21 cellular contexts compared by ENCODE assay signal in the genomic region with DNA sequence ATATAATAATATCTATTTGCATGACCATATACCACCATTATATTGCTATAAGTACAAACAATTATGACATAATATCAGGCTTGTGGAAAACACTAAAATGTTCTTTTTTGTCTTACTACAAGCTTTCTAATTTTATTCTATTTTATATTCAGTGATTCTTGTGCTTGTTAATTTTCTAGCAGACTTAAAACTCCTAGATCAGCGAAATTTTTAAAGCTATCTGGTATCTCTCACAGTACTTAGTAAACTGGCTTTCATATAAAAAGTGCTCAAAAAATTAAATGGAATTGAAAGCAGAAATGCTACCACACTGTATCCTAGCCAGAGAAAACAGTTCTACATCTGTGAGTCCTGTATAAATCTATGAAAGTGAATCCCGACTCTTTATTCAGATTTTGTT.
"Had no signal": no experiment of that assay in that cellular context is flagged by ENCODE, and none has a peak within 500 bp of the region (broad histone marks: within the 10 kb centered on the region; RNA-seq: fewer than 3 reads in every experiment).

No MANE protein-coding gene starts in this region.

- H3K27me3 ChIP-seq: colonic mucosa, gastrocnemius medialis, stomach had no signal

- H3K9me3 Mint-ChIP-seq: activated B cell treated with CpG ODN at 0.5 μM for 24 hours; activated CD4-positive, alpha-beta memory T cell treated with anti-CD3 and anti-CD28 coated beads, Interleukin-2, amount 10 ng/mL, durations not matched to agents 7 days and 5 days; activated naive CD8-positive, alpha-beta T cell treated with anti-CD3 and anti-CD28 coated beads, Interleukin-2, amount 50 U/mL, for 24 hours; activated T-cell treated with anti-CD3 and anti-CD28 coated beads, Interleukin-2, amount 50 U/mL, for 4 hours; brain had no signal

- H3K27ac ChIP-seq: colonic mucosa, gastrocnemius medialis, left ventricle myocardium inferior, stomach had no signal

- H3K27me3 Mint-ChIP-seq: activated CD4-positive, alpha-beta memory T cell treated with anti-CD3 and anti-CD28 coated beads, Interleukin-2, amount 10 ng/mL, durations not matched to agents 7 days and 5 days; activated naive CD4-positive, alpha-beta T cell treated with anti-CD3 and anti-CD28 coated beads, Interleukin-2, amount 10 ng/mL, durations not matched to agents 7 days and 5 days; memory B cell; naive B cell had no signal

- H3K27ac Mint-ChIP-seq: activated B cell treated with CpG ODN at 0.5 μM for 24 hours; activated CD4-positive, alpha-beta memory T cell treated with anti-CD3 and anti-CD28 coated beads, Interleukin-2, amount 10 ng/mL, durations not matched to agents 7 days and 5 days; activated naive CD4-positive, alpha-beta T cell treated with anti-CD3 and anti-CD28 coated beads, Interleukin-2, amount 10 ng/mL, durations not matched to agents 7 days and 5 days; activated naive CD8-positive, alpha-beta T cell treated with anti-CD3 and anti-CD28 coated beads, Interleukin-2, amount 50 U/mL, for 24 hours; memory B cell; naive B cell; stimulated activated effector memory CD8-positive, alpha-beta T cell treated with anti-CD3 and anti-CD28 coated beads, Interleukin-12 subunit alpha, Interleukin-12 subunit beta, amount 100 ng/mL, for 72 hours had no signal

- H3K4me3 ChIP-seq: colonic mucosa, gastrocnemius medialis, left ventricle myocardium inferior, mucosa of descending colon, stomach had no signal

- H3K4me1 ChIP-seq: colonic mucosa, gastrocnemius medialis, left ventricle myocardium inferior, stomach had no signal

- DNase-seq: activated B cell treated with CpG ODN at 0.5 μM for 24 hours; activated CD4-positive, alpha-beta memory T cell treated with anti-CD3 and anti-CD28 coated beads, Interleukin-2, amount 10 ng/mL, durations not matched to agents 7 days and 5 days; activated CD4-positive, alpha-beta T cell treated with anti-CD3 and anti-CD28 coated beads for 48 hours; activated effector memory CD4-positive, alpha-beta T cell treated with Interleukin-2 at 50 U/mL for 16 hours; activated naive CD4-positive, alpha-beta T cell treated with anti-CD3 and anti-CD28 coated beads, Interleukin-2, amount 10 ng/mL, durations not matched to agents 7 days and 5 days; activated naive CD8-positive, alpha-beta T cell treated with anti-CD3 and anti-CD28 coated beads, Interleukin-2, amount 50 U/mL, for 24 hours; activated T-cell treated with anti-CD3 and anti-CD28 coated beads, Interleukin-2, amount 50 U/mL, for 4 hours; anterior cingulate cortex; central memory CD4-positive, alpha-beta T cell; colonic mucosa; gastrocnemius medialis; head of caudate nucleus; left ventricle myocardium inferior; mucosa of descending colon; naive B cell; stimulated activated CD4-positive, alpha-beta T cell treated with anti-CD3 and anti-CD28 coated beads, Interleukin-4, amount 100 ng/mL, for 24 hours; stomach had no signal

- H3K36me3 ChIP-seq: colonic mucosa, gastrocnemius medialis, left ventricle myocardium inferior, stomach had no signal

- H3K9me3 ChIP-seq: colonic mucosa, gastrocnemius medialis, left ventricle myocardium inferior, mucosa of descending colon, stomach had no signal

- H3K36me3 Mint-ChIP-seq: activated naive CD4-positive, alpha-beta T cell treated with anti-CD3 and anti-CD28 coated beads, Interleukin-2, amount 10 ng/mL, durations not matched to agents 7 days and 5 days; brain; memory B cell; naive B cell; stimulated activated effector memory CD8-positive, alpha-beta T cell treated with anti-CD3 and anti-CD28 coated beads, Interleukin-12 subunit alpha, Interleukin-12 subunit beta, amount 100 ng/mL, for 72 hours had no signal

- H3K4me1 Mint-ChIP-seq: activated B cell treated with CpG ODN at 0.5 μM for 24 hours; activated CD4-positive, alpha-beta memory T cell treated with anti-CD3 and anti-CD28 coated beads, Interleukin-2, amount 10 ng/mL, durations not matched to agents 7 days and 5 days; activated naive CD4-positive, alpha-beta T cell treated with anti-CD3 and anti-CD28 coated beads, Interleukin-2, amount 10 ng/mL, durations not matched to agents 7 days and 5 days; activated naive CD8-positive, alpha-beta T cell treated with anti-CD3 and anti-CD28 coated beads, Interleukin-2, amount 50 U/mL, for 24 hours; memory B cell; naive B cell; stimulated activated effector memory CD8-positive, alpha-beta T cell treated with anti-CD3 and anti-CD28 coated beads, Interleukin-12 subunit alpha, Interleukin-12 subunit beta, amount 100 ng/mL, for 72 hours had no signal

- ATAC-seq: activated naive CD8-positive, alpha-beta T cell treated with anti-CD3 and anti-CD28 coated beads, Interleukin-2, amount 50 U/mL, for 24 hours; activated T-cell treated with anti-CD3 and anti-CD28 coated beads, Interleukin-2, amount 50 U/mL, for 4 hours; gastrocnemius medialis; mucosa of descending colon; sciatic nerve; stimulated activated effector memory CD8-positive, alpha-beta T cell treated with anti-CD3 and anti-CD28 coated beads, Interleukin-12 subunit alpha, Interleukin-12 subunit beta, amount 100 ng/mL, for 72 hours had no signal

- H3K4me3 Mint-ChIP-seq: activated B cell treated with CpG ODN at 0.5 μM for 24 hours; activated CD4-positive, alpha-beta memory T cell treated with anti-CD3 and anti-CD28 coated beads, Interleukin-2, amount 10 ng/mL, durations not matched to agents 7 days and 5 days; activated naive CD4-positive, alpha-beta T cell treated with anti-CD3 and anti-CD28 coated beads, Interleukin-2, amount 10 ng/mL, durations not matched to agents 7 days and 5 days; activated naive CD8-positive, alpha-beta T cell treated with anti-CD3 and anti-CD28 coated beads, Interleukin-2, amount 50 U/mL, for 24 hours; activated T-cell treated with anti-CD3 and anti-CD28 coated beads, Interleukin-2, amount 50 U/mL, for 4 hours; brain; memory B cell; naive B cell; stimulated activated effector memory CD8-positive, alpha-beta T cell treated with anti-CD3 and anti-CD28 coated beads, Interleukin-12 subunit alpha, Interleukin-12 subunit beta, amount 100 ng/mL, for 72 hours had no signal
